33 cellular contexts compared by ENCODE assay signal in the genomic region with DNA sequence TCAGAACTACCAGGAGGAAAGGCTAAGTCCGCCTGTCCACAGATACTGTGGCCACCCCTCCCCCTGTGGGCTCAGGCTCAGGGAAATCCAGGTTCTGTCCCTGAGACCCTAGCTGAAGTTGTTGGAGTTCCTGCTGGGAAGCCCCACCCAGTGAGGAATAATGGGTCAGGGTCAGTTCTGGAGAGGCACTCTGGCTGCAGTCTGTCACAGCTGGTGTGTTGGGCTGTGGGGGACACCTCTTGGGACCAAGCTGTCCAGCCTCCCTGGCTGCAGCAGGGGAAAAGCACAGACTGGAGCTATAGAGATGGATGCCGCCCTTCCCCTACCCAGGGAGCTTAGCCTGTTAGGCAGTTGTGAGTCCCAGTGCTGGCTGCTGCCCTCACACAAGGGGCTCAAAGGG.
"Had no signal": no experiment of that assay in that cellular context is flagged by ENCODE, and none has a peak within 500 bp of the region (broad histone marks: within the 10 kb centered on the region; RNA-seq: fewer than 3 reads in every experiment).

No MANE protein-coding gene starts in this region.

- ATAC-seq: activated naive CD4-positive, alpha-beta T cell treated with anti-CD3 and anti-CD28 coated beads, Interleukin-2, amount 50 U/mL, for 72 hours; activated T-cell treated with anti-CD3 and anti-CD28 coated beads, Interleukin-2, amount 50 U/mL, for 4 hours; PC-3; SK-N-SH treated with all-trans-retinoic acid at 6 μM for 48 hours; T-cell; T-helper 17 cell had no signal

- H3K4me3 ChIP-seq: adrenal gland, Peyer's patch had no signal

- H3K9me3 Mint-ChIP-seq: activated T-helper 1 cell treated with anti-CD3 and anti-CD28 coated beads, Interleukin-12 subunit alpha, Interleukin-12 subunit beta, Interleukin-2, Interleukin-4 antibody, amounts not matched to agents 30 ng/mL and 10 ng/mL and 1 ng/mL, durations not matched to agents 14 hours and 24 hours and 36 hours had no signal

- H3K4me3 Mint-ChIP-seq: activated B cell treated with CpG ODN at 0.5 μM for 24 hours; activated CD4-positive, alpha-beta memory T cell treated with anti-CD3 and anti-CD28 coated beads for 36 hours; activated naive CD4-positive, alpha-beta T cell treated with anti-CD3 and anti-CD28 coated beads for 36 hours; activated T-cell treated with anti-CD3 and anti-CD28 coated beads, Interleukin-2, amount 50 U/mL, for 4 hours; activated T-helper 1 cell treated with anti-CD3 and anti-CD28 coated beads, Interleukin-12 subunit alpha, Interleukin-12 subunit beta, Interleukin-2, Interleukin-4 antibody, amounts not matched to agents 30 ng/mL and 10 ng/mL and 1 ng/mL, durations not matched to agents 14 hours and 24 hours and 36 hours; brain; T-cell; T-helper 17 cell had no signal

- H3K4me1 Mint-ChIP-seq: activated B cell treated with CpG ODN at 0.5 μM for 24 hours, brain, T-cell, T-helper 17 cell had no signal

- H3K4me2 ChIP-seq: KMS-11 had no signal

- H3K27me3 Mint-ChIP-seq: activated B cell treated with CpG ODN at 0.5 μM for 24 hours; activated CD4-positive, alpha-beta memory T cell treated with anti-CD3 and anti-CD28 coated beads for 36 hours; T-cell; T-helper 17 cell had no signal

- H3K9ac ChIP-seq: KMS-11 had no signal

- H3K4me1 ChIP-seq: adrenal gland, Peyer's patch had no signal

- H3K27ac Mint-ChIP-seq: activated B cell treated with CpG ODN at 0.5 μM for 24 hours; activated CD4-positive, alpha-beta memory T cell treated with anti-CD3 and anti-CD28 coated beads for 36 hours; activated naive CD4-positive, alpha-beta T cell treated with anti-CD3 and anti-CD28 coated beads for 36 hours; activated naive CD4-positive, alpha-beta T cell treated with anti-CD3 and anti-CD28 coated beads, Interleukin-2, amount 50 U/mL, for 72 hours; activated T-helper 1 cell treated with anti-CD3 and anti-CD28 coated beads, Interleukin-12 subunit alpha, Interleukin-12 subunit beta, Interleukin-2, Interleukin-4 antibody, amounts not matched to agents 30 ng/mL and 10 ng/mL and 1 ng/mL, durations not matched to agents 14 hours and 24 hours and 36 hours; brain; T-cell; T-helper 17 cell had no signal

- H3K27me3 ChIP-seq: adrenal gland, Peyer's patch had no signal

- DNase-seq: activated B cell treated with CpG ODN at 0.5 μM for 24 hours; activated CD4-positive, alpha-beta memory T cell treated with anti-CD3 and anti-CD28 coated beads for 36 hours; activated CD4-positive, alpha-beta T cell treated with anti-CD3 and anti-CD28 coated beads for 4 hours; activated CD4-positive, alpha-beta T cell treated with anti-CD3 and anti-CD28 coated beads, Interleukin-2, amount 50 U/mL, for 1 hour; activated CD4-positive, CD25-positive, alpha-beta regulatory T cell treated with anti-CD3 and anti-CD28 coated beads, Interleukin-2, amount 50 U/mL, for 72 hours; activated CD8-positive, alpha-beta memory T cell treated with anti-CD3 and anti-CD28 coated beads, Interleukin-2, amount 50 U/mL, for 4 hours; activated gamma-delta T cell treated with Interleukin-2 at 50 U/mL for 16 hours; activated naive CD4-positive, alpha-beta T cell treated with anti-CD3 and anti-CD28 coated beads for 36 hours; activated T-cell treated with anti-CD3 and anti-CD28 coated beads for 4 hours; activated T-cell treated with anti-CD3 and anti-CD28 coated beads, Interleukin-2, amount 50 U/mL, for 4 hours; adrenal gland; central memory CD4-positive, alpha-beta T cell; NCI-H1105 treated with DMSO at 0.1 percent for 48 hours; NCI-H1436; NCI-H1694; NCI-H1930; NCI-H2081 treated with DMSO at 0.1 percent for 48 hours; NCI-H345; NCI-H524 treated with DMSO at 0.1 percent for 48 hours; NK-92 treated with Interleukin-12 subunit alpha and Interleukin-12 subunit beta, amount 100 ng/mL, for 24 hours; PC-3; Peyer's patch; RPMI8226; SIG-M5; T-cell; T-helper 17 cell; T-helper 9 cell had no signal

- H3K9me3 ChIP-seq: adrenal gland, Peyer's patch had no signal

- H3K36me3 Mint-ChIP-seq: activated CD4-positive, alpha-beta memory T cell treated with anti-CD3 and anti-CD28 coated beads for 36 hours; activated naive CD4-positive, alpha-beta T cell treated with anti-CD3 and anti-CD28 coated beads, Interleukin-2, amount 50 U/mL, for 72 hours; brain; T-cell had no signal

- H3K36me3 ChIP-seq: adrenal gland, Peyer's patch had no signal

- H3K27ac ChIP-seq: adrenal gland, KMS-11, Peyer's patch, VCaP had no signal
